In the genomic region with DNA sequence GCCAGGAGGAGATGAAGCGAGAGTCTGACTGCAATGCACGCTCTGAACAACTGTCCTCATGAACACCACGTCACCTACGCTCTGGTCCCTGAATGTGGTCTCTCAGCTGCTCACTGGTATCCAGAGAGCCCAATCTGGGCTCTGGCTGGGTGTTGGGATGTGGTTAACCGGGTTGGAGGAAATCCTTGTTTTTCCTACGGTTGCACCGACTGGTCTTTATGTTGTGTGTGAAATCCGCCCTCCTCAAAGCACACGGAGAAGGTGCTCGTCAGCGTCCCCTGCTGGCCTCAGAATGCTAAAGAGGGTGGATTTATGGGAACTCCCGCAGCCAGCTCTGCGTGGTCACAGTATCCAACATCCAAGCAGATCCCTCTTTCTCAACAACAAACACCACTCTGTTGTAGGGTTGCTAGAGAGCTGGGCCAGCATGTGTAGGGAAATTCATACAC, we compare ENCODE assay signal across 8 cellular contexts. TPM values are rescaled to one million over a fixed set of nuclear protein-coding genes. Genes with fewer than 3 reads are reported as not detected.
DNase-seq lines count a peak whose midpoint lies in the region; ATAC-seq, FAIRE-seq and TF ChIP-seq lines count a peak whose summit lies in the region.

No MANE protein-coding gene starts in this region.

- peak; percentile 64 to 77 (median 69) for TF ChIP-seq CTCF in keratinocyte (optimal IDR thresholded peaks at IDR 0.05 in 1 of 3, IDR thresholded peaks at IDR 0.05 in 1 of 3, conservative IDR thresholded peaks at IDR 0.05 in 1 of 3; ENCODE audit: extremely low read depth in 1 of 3, insufficient read depth in 2 of 3, low read length in 3 of 3)
- TF ChIP-seq CTCF in type B pancreatic cell (conservative IDR thresholded peaks at IDR 0.05), result peak; percentile 81

- H3K27me3 Mint-ChIP-seq in type B pancreatic cell, result peaks cover 27% of the 10 kb centered on the region
- H3K27me3 Mint-ChIP-seq in activated T-helper 17 cell treated with anti-CD3 and anti-CD28 coated beads, Interleukin-2, amount 50 U/mL, for 72 hours, result peaks cover 12% of the 10 kb centered on the region

- H3K9ac ChIP-seq in keratinocyte (ENCODE audit: control insufficient read depth, extremely low read depth, insufficient read depth, low read length), result no peak overlapping the region

- H3K79me2 ChIP-seq in keratinocyte (ENCODE audit: control insufficient read depth, insufficient read depth, low read length), result no peaks in the 10 kb centered on the region

- ATAC-seq in activated T-helper 17 cell treated with anti-CD3 and anti-CD28 coated beads, Interleukin-2, amount 50 U/mL, for 72 hours (replicated peaks), result no peak
- no peak for ATAC-seq in GM21515 (IDR thresholded peaks at IDR 0.05; ENCODE audit: unreplicated experiment)

- no peaks in the 10 kb centered on the region for H3K36me3 ChIP-seq in keratinocyte (ENCODE audit: control insufficient read depth in 2 of 2, extremely low read depth in 1 of 2, insufficient read depth in 2 of 2, low read length in 2 of 2)

- H2AFZ ChIP-seq in keratinocyte (ENCODE audit: control insufficient read depth, low read length), result no peak overlapping the region

- H3K9me3 ChIP-seq in keratinocyte (ENCODE audit: control insufficient read depth, low read depth, low read length), result no peaks in the 10 kb centered on the region

- dilution Hi-C loops in keratinocyte (cut with MboI; ENCODE audit: extremely low pct_ligation_motif_present, low sequenced_read_pairs), result no loop called here

- no peak overlapping the region for H3K4me2 ChIP-seq in keratinocyte (ENCODE audit: control insufficient read depth, extremely low read depth, insufficient read depth, low read depth, low read length)

- H3K36me3 Mint-ChIP-seq in type B pancreatic cell, result no peaks in the 10 kb centered on the region
- no peaks in the 10 kb centered on the region for H3K36me3 Mint-ChIP-seq in activated T-helper 17 cell treated with anti-CD3 and anti-CD28 coated beads, Interleukin-2, amount 50 U/mL, for 72 hours (ENCODE audit: low read depth)

- no peak overlapping the region for H3K4me3 ChIP-seq in keratinocyte (ENCODE audit: control insufficient read depth in 2 of 3, extremely low read depth in 1 of 3, insufficient read depth in 2 of 3, low read depth in 1 of 3, low read length in 3 of 3)

- DNase-seq in NCI-H2227 (lab: John Stamatoyannopoulos, UW; ENCODE audit: unreplicated experiment) (peak; percentile 34), NCI-H2227 treated with DMSO at 0.1 percent for 48 hours (lab: John Stamatoyannopoulos, UW) (no peak), NCI-H69 (lab: John Stamatoyannopoulos, UW) (peak; percentile 17), keratinocyte (ENCODE audit: low read depth, low spot score) (no peak), type B pancreatic cell (ENCODE audit: extremely low spot score, unreplicated experiment) (no peak)
- DNase-seq in activated T-cell treated with anti-CD3 and anti-CD28 coated beads, Interleukin-2, amount 50 U/mL, for 1 hour, result peak; percentile 43

- H3K27me3 ChIP-seq in keratinocyte (ENCODE audit: control insufficient read depth, extremely low read depth, insufficient read depth, low read length), result peaks cover 3% of the 10 kb centered on the region

- H3K27ac ChIP-seq in keratinocyte (ENCODE audit: control insufficient read depth, insufficient read depth, low read length), result no peak overlapping the region

- FAIRE-seq in keratinocyte (lab: Jason Lieb, UNC), result no peak

- H4K20me1 ChIP-seq in keratinocyte (ENCODE audit: control insufficient read depth, extremely low read depth, insufficient read depth, low read length), result no peaks in the 10 kb centered on the region

- no peaks in the 10 kb centered on the region for H3K4me1 ChIP-seq in keratinocyte (ENCODE audit: control insufficient read depth, extremely low read depth, insufficient read depth, low read length)

- no peak overlapping the region for H3K27ac Mint-ChIP-seq in type B pancreatic cell
- H3K27ac Mint-ChIP-seq in activated T-helper 17 cell treated with anti-CD3 and anti-CD28 coated beads, Interleukin-2, amount 50 U/mL, for 72 hours, result no peak overlapping the region

- H3K9me3 Mint-ChIP-seq in type B pancreatic cell, result no peaks in the 10 kb centered on the region
- H3K9me3 Mint-ChIP-seq in activated T-helper 17 cell treated with anti-CD3 and anti-CD28 coated beads, Interleukin-2, amount 50 U/mL, for 72 hours, result no peaks in the 10 kb centered on the region

- no peak overlapping the region for H3K4me3 Mint-ChIP-seq in type B pancreatic cell
- no peak overlapping the region for H3K4me3 Mint-ChIP-seq in activated T-helper 17 cell treated with anti-CD3 and anti-CD28 coated beads, Interleukin-2, amount 50 U/mL, for 72 hours

- H3K4me1 Mint-ChIP-seq in type B pancreatic cell (ENCODE audit: unreplicated experiment), result peaks cover 16% of the 10 kb centered on the region
- no peaks in the 10 kb centered on the region for H3K4me1 Mint-ChIP-seq in activated T-helper 17 cell treated with anti-CD3 and anti-CD28 coated beads, Interleukin-2, amount 50 U/mL, for 72 hours

- H3K9me1 ChIP-seq in keratinocyte (ENCODE audit: control insufficient read depth, extremely low read depth, insufficient read depth, low read length), result no peaks in the 10 kb centered on the region

RNA-seq across cellular contexts. Expression of a gene that starts 51.8 kb away (rescaled TPM):
- polyA plus RNA-seq in keratinocyte, result 23.2 to 51.7 TPM (median 32.3 TPM) in 3 replicates
- 16.6 TPM for polyA plus RNA-seq in keratinocyte (2011; ENCODE audit: low read depth)
- polyA plus RNA-seq in keratinocyte (2011; cell fraction: cytosol; rRNA removed), result 31.0 and 43.8 TPM in 2 replicates
- 13.1 and 14.0 TPM in 2 replicates for polyA plus RNA-seq in keratinocyte (2011; cell fraction: nucleus; rRNA removed)
- 14.4 and 52.2 TPM in 2 replicates for polyA plus RNA-seq in keratinocyte (2012; ENCODE audit: low replicate concordance)
- 7.1 to 27.6 TPM (median 15.5 TPM) in 3 replicates for polyA minus RNA-seq in keratinocyte
- polyA minus RNA-seq in keratinocyte (2011; cell fraction: cytosol; rRNA and poly(A)+ RNA removed), result 15.0 TPM
- polyA minus RNA-seq in keratinocyte (2011; cell fraction: nucleus; rRNA and poly(A)+ RNA removed), result 4.2 and 9.9 TPM in 2 replicates
- total RNA-seq in type B pancreatic cell (ENCODE audit: low replicate concordance), result 8.3 and 11.9 TPM in 2 replicates
- 10 to 100 TPM; 11.2 to 17.2 TPM for total RNA-seq in activated T-helper 17 cell treated with anti-CD3 and anti-CD28 coated beads, Interleukin-2, amount 50 U/mL, for 72 hours

Comparison
In these comparisons a context has a peak if more than half of its experiments do, and no peak if none do; other contexts are left out.
1. DNase-seq: peak in NCI-H2227 (single experiment), NCI-H69 (single experiment) and activated T-cell treated with anti-CD3 and anti-CD28 coated beads, Interleukin-2, amount 50 U/mL, for 1 hour (single experiment); none in NCI-H2227 treated with DMSO at 0.1 percent for 48 hours (single experiment), keratinocyte (single experiment) and type B pancreatic cell (single experiment).